ENCODE assay signal across 1 cellular context in the genomic region with DNA sequence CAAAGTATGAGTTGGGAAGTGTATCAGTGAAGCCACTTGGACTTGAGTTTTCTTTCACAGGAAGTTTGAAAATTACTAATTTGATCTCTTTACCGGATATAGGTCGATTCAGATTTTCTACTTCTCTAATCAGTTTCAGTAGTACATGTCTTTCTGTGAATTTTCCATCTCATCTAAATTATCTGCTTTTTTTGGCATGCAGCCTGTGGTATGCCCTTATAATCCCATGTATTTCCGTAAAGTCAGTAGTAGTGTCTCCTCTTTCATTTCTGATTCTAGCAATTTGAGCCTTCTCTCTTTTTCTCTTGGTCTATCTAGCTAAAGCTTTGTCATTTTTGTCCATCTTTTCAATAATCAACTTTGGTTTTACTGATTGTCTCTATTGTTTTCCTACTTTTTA.
TF ChIP-seq lines count a peak whose summit lies in the region.

No MANE protein-coding gene starts in this region.

TF ChIP-seq in SK-N-SH, 30 proteins besides CTCF, POLR2A, EP300 and RAD21 (continued from another document):
- TF ChIP-seq, protein P1, sequence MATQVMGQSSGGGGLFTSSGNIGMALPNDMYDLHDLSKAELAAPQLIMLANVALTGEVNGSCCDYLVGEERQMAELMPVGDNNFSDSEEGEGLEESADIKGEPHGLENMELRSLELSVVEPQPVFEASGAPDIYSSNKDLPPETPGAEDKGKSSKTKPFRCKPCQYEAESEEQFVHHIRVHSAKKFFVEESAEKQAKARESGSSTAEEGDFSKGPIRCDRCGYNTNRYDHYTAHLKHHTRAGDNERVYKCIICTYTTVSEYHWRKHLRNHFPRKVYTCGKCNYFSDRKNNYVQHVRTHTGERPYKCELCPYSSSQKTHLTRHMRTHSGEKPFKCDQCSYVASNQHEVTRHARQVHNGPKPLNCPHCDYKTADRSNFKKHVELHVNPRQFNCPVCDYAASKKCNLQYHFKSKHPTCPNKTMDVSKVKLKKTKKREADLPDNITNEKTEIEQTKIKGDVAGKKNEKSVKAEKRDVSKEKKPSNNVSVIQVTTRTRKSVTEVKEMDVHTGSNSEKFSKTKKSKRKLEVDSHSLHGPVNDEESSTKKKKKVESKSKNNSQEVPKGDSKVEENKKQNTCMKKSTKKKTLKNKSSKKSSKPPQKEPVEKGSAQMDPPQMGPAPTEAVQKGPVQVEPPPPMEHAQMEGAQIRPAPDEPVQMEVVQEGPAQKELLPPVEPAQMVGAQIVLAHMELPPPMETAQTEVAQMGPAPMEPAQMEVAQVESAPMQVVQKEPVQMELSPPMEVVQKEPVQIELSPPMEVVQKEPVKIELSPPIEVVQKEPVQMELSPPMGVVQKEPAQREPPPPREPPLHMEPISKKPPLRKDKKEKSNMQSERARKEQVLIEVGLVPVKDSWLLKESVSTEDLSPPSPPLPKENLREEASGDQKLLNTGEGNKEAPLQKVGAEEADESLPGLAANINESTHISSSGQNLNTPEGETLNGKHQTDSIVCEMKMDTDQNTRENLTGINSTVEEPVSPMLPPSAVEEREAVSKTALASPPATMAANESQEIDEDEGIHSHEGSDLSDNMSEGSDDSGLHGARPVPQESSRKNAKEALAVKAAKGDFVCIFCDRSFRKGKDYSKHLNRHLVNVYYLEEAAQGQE (IDR thresholded peaks at IDR 0.05; ENCODE audit: low read depth, low read length) = no peak
- TF ChIP-seq RXRA (IDR thresholded peaks at IDR 0.05; ENCODE audit: borderline replicate concordance, low read depth) = no peak
- TF ChIP-seq, protein P2, sequence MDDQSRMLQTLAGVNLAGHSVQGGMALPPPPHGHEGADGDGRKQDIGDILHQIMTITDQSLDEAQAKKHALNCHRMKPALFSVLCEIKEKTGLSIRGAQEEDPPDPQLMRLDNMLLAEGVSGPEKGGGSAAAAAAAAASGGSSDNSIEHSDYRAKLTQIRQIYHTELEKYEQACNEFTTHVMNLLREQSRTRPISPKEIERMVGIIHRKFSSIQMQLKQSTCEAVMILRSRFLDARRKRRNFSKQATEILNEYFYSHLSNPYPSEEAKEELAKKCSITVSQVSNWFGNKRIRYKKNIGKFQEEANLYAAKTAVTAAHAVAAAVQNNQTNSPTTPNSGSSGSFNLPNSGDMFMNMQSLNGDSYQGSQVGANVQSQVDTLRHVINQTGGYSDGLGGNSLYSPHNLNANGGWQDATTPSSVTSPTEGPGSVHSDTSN (IDR thresholded peaks at IDR 0.05) = no peak
- no peak for TF ChIP-seq SMC3 (IDR thresholded peaks at IDR 0.05; ENCODE audit: low read depth, low read length)
- TF ChIP-seq RFX5 (IDR thresholded peaks at IDR 0.05; ENCODE audit: low read length) = no peak
- no peak for TF ChIP-seq NRF1 (IDR thresholded peaks at IDR 0.05; ENCODE audit: low read depth, low read length)
- no peak for TF ChIP-seq TEAD4 (IDR thresholded peaks at IDR 0.05; ENCODE audit: borderline replicate concordance, insufficient read depth)
- TF ChIP-seq, protein P3, sequence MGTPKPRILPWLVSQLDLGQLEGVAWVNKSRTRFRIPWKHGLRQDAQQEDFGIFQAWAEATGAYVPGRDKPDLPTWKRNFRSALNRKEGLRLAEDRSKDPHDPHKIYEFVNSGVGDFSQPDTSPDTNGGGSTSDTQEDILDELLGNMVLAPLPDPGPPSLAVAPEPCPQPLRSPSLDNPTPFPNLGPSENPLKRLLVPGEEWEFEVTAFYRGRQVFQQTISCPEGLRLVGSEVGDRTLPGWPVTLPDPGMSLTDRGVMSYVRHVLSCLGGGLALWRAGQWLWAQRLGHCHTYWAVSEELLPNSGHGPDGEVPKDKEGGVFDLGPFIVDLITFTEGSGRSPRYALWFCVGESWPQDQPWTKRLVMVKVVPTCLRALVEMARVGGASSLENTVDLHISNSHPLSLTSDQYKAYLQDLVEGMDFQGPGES (IDR thresholded peaks at IDR 0.05; ENCODE audit: low read depth, low read length) = no peak
- TF ChIP-seq, protein P4, sequence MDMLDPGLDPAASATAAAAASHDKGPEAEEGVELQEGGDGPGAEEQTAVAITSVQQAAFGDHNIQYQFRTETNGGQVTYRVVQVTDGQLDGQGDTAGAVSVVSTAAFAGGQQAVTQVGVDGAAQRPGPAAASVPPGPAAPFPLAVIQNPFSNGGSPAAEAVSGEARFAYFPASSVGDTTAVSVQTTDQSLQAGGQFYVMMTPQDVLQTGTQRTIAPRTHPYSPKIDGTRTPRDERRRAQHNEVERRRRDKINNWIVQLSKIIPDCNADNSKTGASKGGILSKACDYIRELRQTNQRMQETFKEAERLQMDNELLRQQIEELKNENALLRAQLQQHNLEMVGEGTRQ (IDR thresholded peaks at IDR 0.05; ENCODE audit: borderline replicate concordance, low read depth, low read length) = no peak
- TF ChIP-seq FOXJ3 (CRISPR knock-in tag; IDR thresholded peaks at IDR 0.05) = no peak
- no peak for TF ChIP-seq NFIC (IDR thresholded peaks at IDR 0.05; ENCODE audit: borderline replicate concordance)
